10 cellular contexts compared by ENCODE assay signal in the genomic region with DNA sequence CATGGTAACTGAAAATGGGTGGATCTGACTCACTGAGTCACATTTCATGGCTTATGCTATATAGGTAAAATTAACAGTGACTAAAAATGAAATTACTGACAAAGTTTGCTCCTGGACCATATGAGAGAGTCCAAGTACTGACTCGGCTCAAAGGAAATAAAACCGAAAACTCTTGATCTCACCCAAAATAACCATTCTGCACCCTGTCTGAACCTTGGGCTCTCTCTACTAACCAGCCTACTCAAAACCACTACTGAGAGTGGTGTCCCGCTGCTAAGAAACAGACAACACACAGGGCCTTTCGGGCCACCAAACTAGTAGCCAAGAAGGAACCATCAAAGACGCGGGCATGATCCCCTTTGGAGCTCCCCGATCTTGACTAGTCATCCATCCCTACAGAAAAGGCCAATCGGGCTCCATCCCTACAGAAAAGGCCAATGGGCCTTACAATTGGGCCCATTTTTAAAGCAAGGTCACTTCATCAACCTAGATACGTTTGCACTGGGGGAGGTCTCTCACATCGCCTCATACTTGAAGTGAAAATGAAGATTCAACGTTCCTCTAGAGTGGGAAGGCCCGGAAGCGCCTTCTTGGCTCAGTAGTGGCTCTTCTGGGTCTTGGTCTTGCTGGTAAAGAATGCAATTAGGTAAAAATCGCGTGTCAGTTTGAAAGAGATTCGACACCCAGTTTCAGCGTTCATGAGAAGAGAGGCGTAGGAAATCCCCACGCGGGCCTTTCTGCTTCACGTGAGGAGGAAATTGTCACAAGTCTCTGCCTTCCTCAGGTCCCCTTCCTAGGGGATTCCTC. TPM values are rescaled to one million over a fixed set of nuclear protein-coding genes. Genes with fewer than 3 reads are reported as not detected.
DNase-seq lines count a peak whose midpoint lies in the region; ATAC-seq, FAIRE-seq and TF ChIP-seq lines count a peak whose summit lies in the region.
"Had no signal": no experiment of that assay in that cellular context is flagged by ENCODE, and none has a peak within 500 bp of the region (broad histone marks: within the 10 kb centered on the region; RNA-seq: fewer than 3 reads in every experiment).

No MANE protein-coding gene starts in this region.

- no peak overlapping the region for H3K4me3 ChIP-seq in pancreas
- H3K4me3 ChIP-seq in aorta (ENCODE audit: low read length in 2 of 2) = no peak overlapping the region

- H3K4me1 ChIP-seq in pancreas (peaks cover 0 to 10% (median 0%) of the 10 kb centered on the region in 3 donors), aorta (ENCODE audit: control insufficient read depth in 1 of 2, insufficient read depth in 2 of 2, low read length in 2 of 2) (no peaks in the 10 kb centered on the region)

- H3K27ac ChIP-seq in pancreas (no peak overlapping the region), aorta (ENCODE audit: low read depth in 1 of 2, low read length in 2 of 2) (no peak overlapping the region)

- 82% methylated on average over 21 of the region's 21 CpGs for WGBS in pancreas, 2 donors
- 79 to 85% methylated on average over 21 of the region's 21 CpGs for WGBS in aorta, 2 donors

- H3K27me3 ChIP-seq in pancreas = peaks cover 7 to 32% (median 12%) of the 10 kb centered on the region in 4 donors
- no peaks in the 10 kb centered on the region for H3K27me3 ChIP-seq in aorta (ENCODE audit: control insufficient read depth in 1 of 2, insufficient read depth in 2 of 2, low read length in 1 of 2)

- intact Hi-C loops in pancreas (cut with DNase I) = no loop called here
- intact Hi-C loops in aorta (cut with DNase I) = loop anchor here in 1 of 2 donors (10.0 kb wide), 1 partner anchor 98 kb away; a partner anchor contains a TSS

- no peak for FAIRE-seq in pancreas (lab: Jason Lieb, UNC)

- no peaks in the 10 kb centered on the region for H3K36me3 ChIP-seq in pancreas
- H3K36me3 ChIP-seq in aorta (ENCODE audit: control insufficient read depth in 1 of 2, insufficient read depth in 2 of 2, low read length in 1 of 2) = no peaks in the 10 kb centered on the region

- TF ChIP-seq CTCF in pancreas (IDR thresholded peaks at IDR 0.05) = no peak

- ATAC-seq in GM18907 (IDR thresholded peaks at IDR 0.05; ENCODE audit: unreplicated experiment) (peak; percentile 63), HG03064 (IDR thresholded peaks at IDR 0.05; ENCODE audit: low read depth, unreplicated experiment) (peak; percentile 45), pancreas (no peak), aorta (ENCODE audit: low FRiP score) (no peak)

- peak; percentile 83 for DNase-seq in activated CD8-positive, alpha-beta memory T cell treated with anti-CD3 and anti-CD28 coated beads for 24 hours
- peak; percentile 43 to 48 for DNase-seq in stimulated activated CD4-positive, alpha-beta T cell treated with anti-CD3 and anti-CD28 coated beads, Interleukin-2, amount 100 ng/mL, for 48 hours
- DNase-seq in pancreas (no peak), MV-4-11 (lab: John Stamatoyannopoulos, UW) (no peak), NCI-H187 treated with DMSO at 0.1 percent for 48 hours (lab: John Stamatoyannopoulos, UW) (no peak), aorta (no peak)

- H3K9me3 ChIP-seq in pancreas = no peaks in the 10 kb centered on the region
- no peaks in the 10 kb centered on the region for H3K9me3 ChIP-seq in aorta (ENCODE audit: control insufficient read depth, low read length)

RNA-seq across cellular contexts. Expression of a gene that starts 0.7 kb away (rescaled TPM):
- total RNA-seq in pancreas = not detected
- not detected for polyA plus RNA-seq in pancreas
- not detected for total RNA-seq in aorta
- not detected for polyA plus RNA-seq in aorta
- total RNA-seq: subcutaneous adipose tissue had no signal
- polyA plus RNA-seq: esophagus had no signal

RNA-seq across cellular contexts. Expression of a gene that starts 3.2 kb away (rescaled TPM):
- 1 to 10 TPM in 2 of 6 donors, under 1 TPM in 4; 0.32 to 1.2 (median 0.84) TPM for total RNA-seq in pancreas
- polyA plus RNA-seq in pancreas = under 1 TPM; 0.12 to 0.15 TPM
- 1 to 10 TPM; 1.7 to 2.8 TPM for total RNA-seq in aorta
- under 1 TPM; 0.03 to 0.75 TPM for polyA plus RNA-seq in aorta

RNA-seq across cellular contexts. Expression of a gene that starts 51.1 kb away (rescaled TPM):
- total RNA-seq in pancreas = 1 to 10 TPM; 2.5 to 9.9 (median 6.6) TPM
- 10 to 100 TPM; 16.9 to 23.6 TPM for polyA plus RNA-seq in pancreas
- 10 to 100 TPM in 1 of 2 donors, 1 to 10 TPM in 1; 9.7 to 14.5 TPM for total RNA-seq in aorta
- 10 to 100 TPM; 16.7 to 30.1 TPM for polyA plus RNA-seq in aorta

Comparison
In these comparisons a context has a peak if more than half of its experiments do, and no peak if none do; other contexts are left out.
1. ATAC-seq: peak in GM18907 (single experiment) and HG03064 (single experiment); none in pancreas (0 of 4) and aorta (single experiment).
2. DNase-seq: peak in activated CD8-positive, alpha-beta memory T cell treated with anti-CD3 and anti-CD28 coated beads for 24 hours (single experiment) and stimulated activated CD4-positive, alpha-beta T cell treated with anti-CD3 and anti-CD28 coated beads, Interleukin-2, amount 100 ng/mL, for 48 hours (2 of 2); none in pancreas (0 of 6), MV-4-11 (single experiment), NCI-H187 treated with DMSO at 0.1 percent for 48 hours (single experiment) and aorta (0 of 2).